ENCODE assay signal across 8 cellular contexts in the genomic region with DNA sequence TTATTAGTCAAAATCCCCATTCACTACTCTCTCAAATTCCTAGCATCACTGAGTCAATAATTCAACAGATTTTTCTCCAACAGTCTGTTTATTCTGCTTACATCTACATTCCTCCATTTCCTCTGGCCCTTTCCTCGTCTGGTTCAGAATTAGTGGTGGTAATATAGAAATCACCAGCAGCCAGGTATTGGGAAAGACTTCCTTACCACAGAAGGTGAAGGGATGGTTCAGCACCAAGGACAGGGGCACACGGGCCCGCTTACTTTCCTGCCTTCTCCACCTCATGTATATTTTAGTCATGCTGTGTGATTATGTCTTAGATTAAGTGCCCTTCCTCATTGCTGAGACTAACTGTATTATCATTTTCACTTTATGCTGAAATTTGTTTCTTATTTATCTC.
A peak's percentile ranks its signal among the peaks of the same experiment; 100 is the strongest.
DNase-seq lines count a peak whose midpoint lies in the region; ATAC-seq and TF ChIP-seq lines count a peak whose summit lies in the region.

No MANE protein-coding gene starts in this region.

- no peaks in the 10 kb centered on the region for H3K36me3 ChIP-seq in MM.1S (replicated peaks; ENCODE audit: insufficient read depth, low read length)
- H3K36me3 ChIP-seq in mesendoderm (ENCODE audit: control insufficient read depth, insufficient read depth, low read length): no peaks in the 10 kb centered on the region

- H3F3A ChIP-seq in MM.1S (ENCODE audit: insufficient read depth, low read length): peaks cover 10% of the 10 kb centered on the region

- no peak overlapping the region for H3K56ac ChIP-seq in mesendoderm (ENCODE audit: low read length)

- no peak for ATAC-seq in GM21737 (IDR thresholded peaks at IDR 0.05; ENCODE audit: unreplicated experiment)

- H3K23ac ChIP-seq in mesendoderm (ENCODE audit: low read length): no peak overlapping the region

- DNase-seq in GM03348 (ENCODE audit: low spot score) (peak; percentile 52), MM.1S (peak; percentile 44), mesendoderm (peak; percentile 77), cerebellum (ENCODE audit: low spot score) (no peak), NCI-H2029 treated with DMSO at 0.1 percent for 48 hours (lab: John Stamatoyannopoulos, UW) (no peak), NCI-H1694 (lab: John Stamatoyannopoulos, UW) (no peak)
- peak; percentile 26 for DNase-seq in activated naive CD4-positive, alpha-beta T cell treated with Interleukin-2 at 50 U/mL for 16 hours

- no peak overlapping the region for H2BK5ac ChIP-seq in mesendoderm (ENCODE audit: low read length)

- no peak overlapping the region for H3K4me3 ChIP-seq in MM.1S (ENCODE audit: low read length)
- H3K4me3 ChIP-seq in mesendoderm (ENCODE audit: low read length): no peak overlapping the region

- H3K79me1 ChIP-seq in mesendoderm (ENCODE audit: low read length): no peaks in the 10 kb centered on the region

- no peak overlapping the region for H3K4me2 ChIP-seq in MM.1S (ENCODE audit: low read depth, low read length)
- no peak overlapping the region for H3K4me2 ChIP-seq in mesendoderm (ENCODE audit: low read length)

- no peak overlapping the region for H3K9ac ChIP-seq in MM.1S (ENCODE audit: low read length)
- H3K9ac ChIP-seq in mesendoderm (ENCODE audit: low read length): no peak overlapping the region

- no peak overlapping the region for H2AFZ ChIP-seq in MM.1S (ENCODE audit: low read length)

- peaks cover 12% of the 10 kb centered on the region for H3K4me1 ChIP-seq in MM.1S (ENCODE audit: low read length)
- no peaks in the 10 kb centered on the region for H3K4me1 ChIP-seq in mesendoderm (ENCODE audit: control insufficient read depth, low read depth, low read length)

- no peak overlapping the region for H2BK15ac ChIP-seq in mesendoderm (replicated peaks; ENCODE audit: low read depth)

- no peaks in the 10 kb centered on the region for H3K79me2 ChIP-seq in MM.1S (ENCODE audit: low read length)
- no peaks in the 10 kb centered on the region for H3K79me2 ChIP-seq in mesendoderm (ENCODE audit: control insufficient read depth, insufficient read depth, low read length)

- H3K27ac ChIP-seq in MM.1S (ENCODE audit: low read length): no peak overlapping the region
- H3K27ac ChIP-seq in mesendoderm (ENCODE audit: low read depth, low read length): no peak overlapping the region

- H4K5ac ChIP-seq in mesendoderm (ENCODE audit: low read length): no peak overlapping the region

- H3K9me3 ChIP-seq in MM.1S (replicated peaks; ENCODE audit: insufficient read depth, low read length): no peaks in the 10 kb centered on the region

- H4K20me1 ChIP-seq in MM.1S (ENCODE audit: insufficient read depth, low read length): no peaks in the 10 kb centered on the region

- no peak for TF ChIP-seq CTCF in MM.1S (IDR thresholded peaks at IDR 0.05; ENCODE audit: low read length)

- no peak overlapping the region for H4K8ac ChIP-seq in mesendoderm (ENCODE audit: low read depth, low read length)

- H3K18ac ChIP-seq in mesendoderm (ENCODE audit: low read length): no peak overlapping the region

- no CpG with 5 or more reads among the region's 3 CpGs for WGBS in mesendoderm (ENCODE audit: extremely low coverage, insufficient coverage, low lambda C conversion rate)

- no peak overlapping the region for H2AK5ac ChIP-seq in mesendoderm (ENCODE audit: low read length)

- no peaks in the 10 kb centered on the region for H3K9me2 ChIP-seq in MM.1S (replicated peaks; ENCODE audit: insufficient read depth, low read length)

- no peak overlapping the region for H3K4ac ChIP-seq in mesendoderm (ENCODE audit: low read depth, low read length)

- H2BK120ac ChIP-seq in mesendoderm (ENCODE audit: low read depth, low read length): no peak overlapping the region

- H3K27me3 ChIP-seq in MM.1S (replicated peaks; ENCODE audit: insufficient read depth, low read length) (no peaks in the 10 kb centered on the region), mesendoderm (ENCODE audit: insufficient read depth, low read length, poor library complexity) (no peaks in the 10 kb centered on the region)

Comparison
In these comparisons a context has a peak if more than half of its experiments do, and no peak if none do; other contexts are left out.
1. DNase-seq: peak in GM03348 (single experiment), MM.1S (single experiment), activated naive CD4-positive, alpha-beta T cell treated with Interleukin-2 at 50 U/mL for 16 hours (single experiment) and mesendoderm (single experiment); none in cerebellum (single experiment), NCI-H2029 treated with DMSO at 0.1 percent for 48 hours (single experiment) and NCI-H1694 (single experiment).